In genomic region chr17:67995568-67996191, GRCh38 we compare ENCODE assay signal across 8 cellular contexts. TPM values are rescaled to one million over a fixed set of nuclear protein-coding genes. Genes with fewer than 3 reads are reported as not detected.
DNase-seq lines count a peak whose midpoint lies in the region; ATAC-seq and TF ChIP-seq lines count a peak whose summit lies in the region.

No MANE protein-coding gene starts in this region.

- no peaks in the 10 kb centered on the region for H3K27me3 ChIP-seq in GM06990 (replicated peaks; ENCODE audit: control insufficient read depth, insufficient read depth, low read length)
- H3K27me3 ChIP-seq in PC-9 (ENCODE audit: insufficient read depth, low read depth), result no peaks in the 10 kb centered on the region

- WGBS in lower leg skin, 2 donors, result 0% methylated on average over 36 to 43 of the region's 43 CpGs

- DNase-seq in GM06990 (ENCODE audit: extremely low read depth, insufficient read length) (no peak), PC-9 (no peak), cerebellar cortex (ENCODE audit: low spot score) (peak; percentile 41), lower leg skin (ENCODE audit: low spot score in 2 of 2) (peak in 1 of 2 donors; percentile 90), occipital lobe (lab: John Stamatoyannopoulos, UW) (no peak), UCSD-AML1 (lab: John Stamatoyannopoulos, UW; ENCODE audit: unreplicated experiment) (no peak), SW 1271 (lab: John Stamatoyannopoulos, UW) (no peak)
- peak; percentile 49 for DNase-seq in stimulated activated naive CD8-positive, alpha-beta T cell treated with anti-CD3 and anti-CD28 coated beads, Interleukin-15, Interleukin-2, amounts not matched to agents 100 U/mL and 50 U/mL, for 24 hours

- POLR2A ChIA-PET in PC-9 (lab: Charles Lee; ENCODE audit: unreplicated experiment), result interaction anchor here (0.6 kb wide), 1 partner anchor 632 kb away, joined by 9 read pairs; no protein-coding TSS in a partner anchor

- H4K20me1 ChIP-seq in PC-9 (ENCODE audit: insufficient read depth), result no peaks in the 10 kb centered on the region

- BruUV-seq in PC-9 (replicated peaks; lab: Mats Ljungman, UMichigan), result no TSS peak

- peak; percentile 5 for ATAC-seq in stimulated activated naive CD8-positive, alpha-beta T cell treated with anti-CD3 and anti-CD28 coated beads, Interleukin-15, Interleukin-2, amounts not matched to agents 100 U/mL and 50 U/mL, for 24 hours

- intact Hi-C loops in PC-9 (cut with micrococcal nuclease; ENCODE audit: unreplicated experiment), result loop anchor here (2.0 to 10.0 kb wide), 3 partner anchors 23 to 209 kb away; partner anchors contain the start of gene KPNA2
- intact Hi-C loops in lower leg skin (cut with DNase I; ENCODE audit: low total_unique reads), result no loop called here

- H3K4me3 ChIP-seq in GM06990 (replicated peaks; ENCODE audit: low read depth, low read length), result peak overlapping the region; percentile 52
- H3K4me3 ChIP-seq in PC-9, result peak overlapping the region; percentile 63; the same call in 1 of the 2 replicates
- peak overlapping the region; percentile 4 for H3K4me3 ChIP-seq in lower leg skin (ENCODE audit: low read depth, poor library complexity, severe bottlenecking)

- H3K79me2 ChIP-seq in PC-9 (ENCODE audit: low read depth), result no peaks in the 10 kb centered on the region

- peak overlapping the region; percentile 79 for H3K4me2 ChIP-seq in PC-9

- CTCF ChIA-PET in PC-9 (lab: Charles Lee), result interaction anchor here (0.5 kb wide), 1 partner anchor 337 kb away, joined by 3 read pairs; no protein-coding TSS in a partner anchor

- no peak overlapping the region for H3K27ac ChIP-seq in PC-9

- H3K4me1 ChIP-seq in PC-9 (replicated peaks; ENCODE audit: insufficient read depth), result peaks cover 43% of the 10 kb centered on the region

- no peaks in the 10 kb centered on the region for H3K9me2 ChIP-seq in PC-9 (ENCODE audit: insufficient read depth)

- no peak for TF ChIP-seq POLR2A in lower leg skin (IDR thresholded peaks at IDR 0.05)

- peaks cover 49% of the 10 kb centered on the region for H3F3A ChIP-seq in PC-9 (ENCODE audit: insufficient read depth, low read depth)

- no peaks in the 10 kb centered on the region for H3K9me3 ChIP-seq in PC-9 (ENCODE audit: insufficient read depth, low read depth)

- H2AFZ ChIP-seq in PC-9, result peak overlapping the region; percentile 71

- no peak for TF ChIP-seq CTCF in GM06990 (IDR thresholded peaks at IDR 0.05; ENCODE audit: insufficient read depth, low read length, poor library complexity, severe bottlenecking)
- TF ChIP-seq CTCF in PC-9 (conservative IDR thresholded peaks at IDR 0.05), result no peak
- no peak for TF ChIP-seq CTCF in lower leg skin (IDR thresholded peaks at IDR 0.05)

- H3K36me3 ChIP-seq in GM06990 (ENCODE audit: control insufficient read depth, insufficient read depth, low read length) (no peaks in the 10 kb centered on the region), PC-9 (ENCODE audit: low read depth) (0 out of 2 replicates have a peak, but pooled peaks cover 3% of the 10 kb centered on the region)

RNA-seq across cellular contexts. Expression of gene C17orf58, which starts 0.6 kb away (rescaled TPM):
- total RNA-seq in PC-9 (2021) (14.5 and 15.5 TPM in 2 replicates), lower leg skin (1 to 10 TPM; 4.8 to 9.8 (median 6.8) TPM), occipital lobe (34.9 TPM)

RNA-seq across cellular contexts. Expression of gene KPNA2, which starts 39.9 kb away (rescaled TPM):
- 175 and 201 TPM in 2 replicates for total RNA-seq in PC-9 (2021)
- 10 to 100 TPM; 10.6 to 29.7 (median 16.4) TPM for total RNA-seq in lower leg skin
- 34.2 TPM for total RNA-seq in occipital lobe

Comparison
In these comparisons a context has a peak if more than half of its experiments do, and no peak if none do; other contexts are left out.
1. DNase-seq: peak in cerebellar cortex (single experiment) and stimulated activated naive CD8-positive, alpha-beta T cell treated with anti-CD3 and anti-CD28 coated beads, Interleukin-15, Interleukin-2, amounts not matched to agents 100 U/mL and 50 U/mL, for 24 hours (single experiment); none in GM06990 (single experiment), PC-9 (0 of 2), occipital lobe (single experiment), UCSD-AML1 (single experiment) and SW 1271 (0 of 2).
2. H3K4me3 ChIP-seq: peak in every context shown above with its lines; median percentile 63 in PC-9; 52 in GM06990; 4 in lower leg skin.